In genomic region chr11:101914737-101915426, GRCh38 we compare ENCODE assay signal across 8 cellular contexts. TPM values are rescaled to one million over a fixed set of nuclear protein-coding genes. Genes with fewer than 3 reads are reported as not detected.
DNase-seq lines count a peak whose midpoint lies in the region; ATAC-seq and TF ChIP-seq lines count a peak whose summit lies in the region.

A gene with protein sequence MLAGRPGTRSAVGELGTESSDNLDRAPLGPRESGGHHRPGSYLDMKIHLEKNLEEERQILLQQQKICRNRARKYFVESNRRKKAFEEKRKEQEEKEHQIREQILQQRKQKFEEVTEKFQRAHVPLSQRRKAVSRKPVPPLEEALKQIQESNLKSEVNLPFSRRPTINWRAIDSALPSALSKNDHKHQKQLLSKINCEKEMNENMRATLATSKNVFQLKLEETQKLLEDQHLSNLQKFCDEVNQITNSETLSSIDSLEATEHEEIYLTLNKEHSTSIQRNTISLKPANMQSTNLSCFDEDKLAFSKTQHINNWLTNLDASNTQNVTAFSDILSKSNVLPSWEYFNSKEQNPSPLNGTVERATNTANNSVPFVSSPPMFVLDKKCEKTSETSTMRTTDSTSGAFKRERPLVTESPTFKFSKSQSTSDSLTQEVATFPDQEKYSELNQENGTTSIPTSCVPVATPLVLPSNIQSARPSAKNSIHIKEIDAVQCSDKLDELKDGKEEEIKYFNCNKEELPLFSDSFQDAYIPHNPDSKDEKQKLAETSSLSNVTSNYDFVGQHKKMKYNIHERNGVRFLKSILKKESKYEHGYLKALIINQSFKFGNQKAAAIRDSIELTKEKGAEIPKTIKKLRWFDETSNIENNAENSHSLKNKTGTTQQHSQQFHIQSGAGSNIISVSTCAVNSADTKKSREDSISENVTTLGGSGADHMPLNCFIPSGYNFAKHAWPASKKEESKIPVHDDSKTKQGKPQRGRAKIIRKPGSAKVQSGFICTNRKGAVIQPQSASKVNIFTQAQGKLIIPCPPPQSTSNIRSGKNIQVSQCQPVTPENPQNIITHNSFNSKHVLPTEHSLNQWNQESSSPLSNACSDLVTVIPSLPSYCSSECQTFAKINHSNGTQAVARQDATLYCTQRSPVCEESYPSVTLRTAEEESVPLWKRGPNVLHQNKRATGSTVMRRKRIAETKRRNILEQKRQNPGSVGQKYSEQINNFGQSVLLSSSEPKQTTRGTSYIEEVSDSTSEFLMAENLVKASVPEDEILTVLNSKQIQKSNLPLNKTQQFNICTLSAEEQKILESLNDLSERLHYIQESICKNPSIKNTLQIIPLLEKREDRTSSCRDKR (plus strand): TSS chr11:101915010. CDS start chr11:101915285, 275 bp downstream.

- H3K9ac ChIP-seq in liver (ENCODE audit: low read depth in 1 of 2, low read length in 2 of 2): peak within 1 kb of the TSS; percentile 20 to 39

- DNase-seq in AG09319 (ENCODE audit: extremely low read depth, low read depth): peak; percentile 89
- DNase-seq in NCI-H510A (lab: John Stamatoyannopoulos, UW): peak; percentile 90
- DNase-seq in activated CD4-positive, alpha-beta T cell treated with anti-CD3 and anti-CD28 coated beads, Interleukin-2, amount 50 U/mL, for 4 hours: peak; percentile 92 to 93
- DNase-seq in dermis microvascular lymphatic vessel endothelial cell (ENCODE audit: low read depth in 2 of 2): peak; percentile 80 to 98
- DNase-seq in stimulated activated CD4-positive, alpha-beta T cell treated with anti-CD3 and anti-CD28 coated beads, Interleukin-4, amount 100 ng/mL, for 1 hour: peak; percentile 93

- H3K4me3 ChIP-seq in liver (ENCODE audit: low read depth in 1 of 3, low read length in 3 of 3): peak within 1 kb of the TSS; percentile 65 to 76 (median 71)

- 2% methylated on average over 56 of the region's 56 CpGs for WGBS in liver

- peak within 1 kb of the TSS in 1 of 2 donors; percentile 60 for H3K27ac ChIP-seq in liver (ENCODE audit: low read depth in 1 of 2, low read length in 2 of 2)

- ATAC-seq in GM19043 (IDR thresholded peaks at IDR 0.05; ENCODE audit: low read depth, unreplicated experiment) (peak; percentile 99), HG03432 (IDR thresholded peaks at IDR 0.05; ENCODE audit: unreplicated experiment) (peak; percentile 100)

- H3K36me3 ChIP-seq in liver (ENCODE audit: control insufficient read depth in 4 of 4, insufficient read depth in 3 of 4, low read depth in 1 of 4, low read length in 3 of 4): no peaks in the 10 kb centered on the region

- H3K9me3 ChIP-seq in liver (ENCODE audit: control insufficient read depth in 4 of 4, low read length in 3 of 4): no peaks in the 10 kb centered on the region

- no peak for TF ChIP-seq RAD21 in liver (IDR thresholded peaks at IDR 0.05)

- H3K4me1 ChIP-seq in liver (ENCODE audit: control insufficient read depth in 4 of 4, insufficient read depth in 4 of 4, low read length in 3 of 4): peaks cover 0 to 15% (median 10%) of the 10 kb centered on the region in 4 donors

- H3K27me3 ChIP-seq in liver (ENCODE audit: control insufficient read depth in 4 of 4, insufficient read depth in 4 of 4, low read length in 3 of 4): no peaks in the 10 kb centered on the region

- TF ChIP-seq CTCF in AG09319 (IDR thresholded peaks at IDR 0.05; ENCODE audit: low read depth, low read length): peak; percentile 58
- TF ChIP-seq CTCF in liver (IDR thresholded peaks at IDR 0.05; ENCODE audit: low read depth, low read length, missing input control): no peak

TF ChIP-seq in liver, 16 proteins besides CTCF, POLR2A, EP300 and RAD21:
- TF ChIP-seq HNF4G (IDR thresholded peaks at IDR 0.05) (no peak), MAX (IDR thresholded peaks at IDR 0.05) (no peak), SP1 (IDR thresholded peaks at IDR 0.05) (peak; percentile 37), YY1 (IDR thresholded peaks at IDR 0.05) (peak; percentile 97), EGR1 (IDR thresholded peaks at IDR 0.05; ENCODE audit: low read depth in 2 of 2) (no peak)
- TF ChIP-seq, protein P1, sequence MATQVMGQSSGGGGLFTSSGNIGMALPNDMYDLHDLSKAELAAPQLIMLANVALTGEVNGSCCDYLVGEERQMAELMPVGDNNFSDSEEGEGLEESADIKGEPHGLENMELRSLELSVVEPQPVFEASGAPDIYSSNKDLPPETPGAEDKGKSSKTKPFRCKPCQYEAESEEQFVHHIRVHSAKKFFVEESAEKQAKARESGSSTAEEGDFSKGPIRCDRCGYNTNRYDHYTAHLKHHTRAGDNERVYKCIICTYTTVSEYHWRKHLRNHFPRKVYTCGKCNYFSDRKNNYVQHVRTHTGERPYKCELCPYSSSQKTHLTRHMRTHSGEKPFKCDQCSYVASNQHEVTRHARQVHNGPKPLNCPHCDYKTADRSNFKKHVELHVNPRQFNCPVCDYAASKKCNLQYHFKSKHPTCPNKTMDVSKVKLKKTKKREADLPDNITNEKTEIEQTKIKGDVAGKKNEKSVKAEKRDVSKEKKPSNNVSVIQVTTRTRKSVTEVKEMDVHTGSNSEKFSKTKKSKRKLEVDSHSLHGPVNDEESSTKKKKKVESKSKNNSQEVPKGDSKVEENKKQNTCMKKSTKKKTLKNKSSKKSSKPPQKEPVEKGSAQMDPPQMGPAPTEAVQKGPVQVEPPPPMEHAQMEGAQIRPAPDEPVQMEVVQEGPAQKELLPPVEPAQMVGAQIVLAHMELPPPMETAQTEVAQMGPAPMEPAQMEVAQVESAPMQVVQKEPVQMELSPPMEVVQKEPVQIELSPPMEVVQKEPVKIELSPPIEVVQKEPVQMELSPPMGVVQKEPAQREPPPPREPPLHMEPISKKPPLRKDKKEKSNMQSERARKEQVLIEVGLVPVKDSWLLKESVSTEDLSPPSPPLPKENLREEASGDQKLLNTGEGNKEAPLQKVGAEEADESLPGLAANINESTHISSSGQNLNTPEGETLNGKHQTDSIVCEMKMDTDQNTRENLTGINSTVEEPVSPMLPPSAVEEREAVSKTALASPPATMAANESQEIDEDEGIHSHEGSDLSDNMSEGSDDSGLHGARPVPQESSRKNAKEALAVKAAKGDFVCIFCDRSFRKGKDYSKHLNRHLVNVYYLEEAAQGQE (IDR thresholded peaks at IDR 0.05): no peak

RNA-seq across cellular contexts. Expression of the gene that starts here (rescaled TPM):
- total RNA-seq in dermis microvascular lymphatic vessel endothelial cell (0.25 and 0.51 TPM in 2 replicates), liver (under 1 TPM; 0.25 to 0.75 TPM)
- under 1 TPM; 0.02 to 0.07 TPM for polyA plus RNA-seq in liver

Comparison
In these comparisons a context has a peak if more than half of its experiments do, and no peak if none do; other contexts are left out.
1. Peak in DNase-seq in dermis microvascular lymphatic vessel endothelial cell; RNA of the gene not detected or under 1 TPM.